ENCODE assay signal across 1 cellular context in genomic region chr4:41748074-41748787, GRCh38.
TF ChIP-seq lines count a peak whose summit lies in the region.

Gene PHOX2B (minus strand): TSS chr4:41748725. CDS start chr4:41748610, 115 bp downstream.

TF ChIP-seq in HepG2, 621 proteins besides CTCF, POLR2A, EP300 and RAD21:
- TF ChIP-seq CBX2 (IDR thresholded peaks at IDR 0.05; ENCODE audit: low read depth, low read length) = 0 out of 2 replicates have a peak, but pooled peaks have one; percentile 51
- TF ChIP-seq CBX2 (CRISPR knock-in tag; IDR thresholded peaks at IDR 0.05; ENCODE audit: low read depth) = no peak
- TF ChIP-seq FOXP1 (IDR thresholded peaks at IDR 0.05) = no peak
- TF ChIP-seq FOXP1 (CRISPR knock-in tag; IDR thresholded peaks at IDR 0.05) = no peak
- TF ChIP-seq, protein P1, sequence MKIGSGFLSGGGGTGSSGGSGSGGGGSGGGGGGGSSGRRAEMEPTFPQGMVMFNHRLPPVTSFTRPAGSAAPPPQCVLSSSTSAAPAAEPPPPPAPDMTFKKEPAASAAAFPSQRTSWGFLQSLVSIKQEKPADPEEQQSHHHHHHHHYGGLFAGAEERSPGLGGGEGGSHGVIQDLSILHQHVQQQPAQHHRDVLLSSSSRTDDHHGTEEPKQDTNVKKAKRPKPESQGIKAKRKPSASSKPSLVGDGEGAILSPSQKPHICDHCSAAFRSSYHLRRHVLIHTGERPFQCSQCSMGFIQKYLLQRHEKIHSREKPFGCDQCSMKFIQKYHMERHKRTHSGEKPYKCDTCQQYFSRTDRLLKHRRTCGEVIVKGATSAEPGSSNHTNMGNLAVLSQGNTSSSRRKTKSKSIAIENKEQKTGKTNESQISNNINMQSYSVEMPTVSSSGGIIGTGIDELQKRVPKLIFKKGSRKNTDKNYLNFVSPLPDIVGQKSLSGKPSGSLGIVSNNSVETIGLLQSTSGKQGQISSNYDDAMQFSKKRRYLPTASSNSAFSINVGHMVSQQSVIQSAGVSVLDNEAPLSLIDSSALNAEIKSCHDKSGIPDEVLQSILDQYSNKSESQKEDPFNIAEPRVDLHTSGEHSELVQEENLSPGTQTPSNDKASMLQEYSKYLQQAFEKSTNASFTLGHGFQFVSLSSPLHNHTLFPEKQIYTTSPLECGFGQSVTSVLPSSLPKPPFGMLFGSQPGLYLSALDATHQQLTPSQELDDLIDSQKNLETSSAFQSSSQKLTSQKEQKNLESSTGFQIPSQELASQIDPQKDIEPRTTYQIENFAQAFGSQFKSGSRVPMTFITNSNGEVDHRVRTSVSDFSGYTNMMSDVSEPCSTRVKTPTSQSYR (CRISPR knock-in tag; IDR thresholded peaks at IDR 0.05; ENCODE audit: borderline replicate concordance) = no peak
